14 cellular contexts compared by ENCODE assay signal in genomic region chr9:121233906-121234901, GRCh38. TPM values are rescaled to one million over a fixed set of nuclear protein-coding genes. Genes with fewer than 3 reads are reported as not detected.
DNase-seq lines count a peak whose midpoint lies in the region; ATAC-seq and TF ChIP-seq lines count a peak whose summit lies in the region.
"Had no signal": no experiment of that assay in that cellular context is flagged by ENCODE, and none has a peak within 500 bp of the region (broad histone marks: within the 10 kb centered on the region; RNA-seq: fewer than 3 reads in every experiment).

No MANE protein-coding gene starts in this region.

- H4K20me1 ChIP-seq in BLaER1 (no peaks in the 10 kb centered on the region), IMR-90 (ENCODE audit: insufficient read depth, low read length) (no peaks in the 10 kb centered on the region)

- peak; percentile 92 for ATAC-seq in IMR-90 (ENCODE audit: low read depth)
- ATAC-seq: body of pancreas, esophagus mucosa, GM12878 had no signal

- peaks cover 19% of the 10 kb centered on the region for H3K9me1 ChIP-seq in IMR-90 (ENCODE audit: insufficient read depth, low read length)

- no peak for TF ChIP-seq POLR2A in IMR-90 (IDR thresholded peaks at IDR 0.05; ENCODE audit: low read depth, low read length)

- no CpG with 5 or more reads among the region's 12 CpGs for WGBS in IMR-90 (ENCODE audit: extremely low coverage in 2 of 2, insufficient read length in 1 of 2), 2 experiments

- H2BK20ac ChIP-seq in IMR-90 (ENCODE audit: low read depth, low read length): peak overlapping the region; percentile 91

- peak overlapping the region; percentile 42; the same call in 1 of the 2 replicates for H3K18ac ChIP-seq in IMR-90 (ENCODE audit: low read depth, low read length)

- CTCF ChIA-PET in IMR-90 (lab: Yijun Ruan, JAX): interaction anchor here (0.9 to 2.5 kb wide), 5 partner anchors 19 to 85 kb away, joined by 3 to 8 read pairs (median 3); no protein-coding TSS in a partner anchor

- H2BK5ac ChIP-seq in IMR-90 (ENCODE audit: low read depth, low read length, poor library complexity, severe bottlenecking): peak overlapping the region; percentile 88

- H4K8ac ChIP-seq in IMR-90 (ENCODE audit: low read depth in 2 of 2, low read length in 2 of 2): peak overlapping the region; percentile 58 to 99

- H3K4ac ChIP-seq in IMR-90 (ENCODE audit: low read depth, low read length): peak overlapping the region; percentile 94

- H3K36me3 ChIP-seq in BLaER1 (no peaks in the 10 kb centered on the region), IMR-90 (ENCODE audit: control insufficient read depth, insufficient read depth, low read length) (no peaks in the 10 kb centered on the region)

- H3K14ac ChIP-seq in IMR-90 (replicated peaks; ENCODE audit: low read depth, low read length): peak overlapping the region; percentile 90

- peak overlapping the region; percentile 94 for H2BK120ac ChIP-seq in IMR-90 (ENCODE audit: low read depth, low read length)

- peaks cover 36% of the 10 kb centered on the region for H3K4me1 ChIP-seq in BLaER1
- H3K4me1 ChIP-seq in IMR-90 (ENCODE audit: control insufficient read depth, insufficient read depth, low read length): peaks cover 8% of the 10 kb centered on the region

- peaks cover 0 to 5% of the 10 kb centered on the region in 2 experiments; a peak in 1 of 4 replicates for H3K79me1 ChIP-seq in IMR-90 (ENCODE audit: low read depth in 1 of 2, low read length in 2 of 2)

- BruUV-seq in IMR-90 (replicated peaks; lab: Mats Ljungman, UMichigan): no TSS peak

- in situ Hi-C loops in IMR-90 (cut with MboI; ENCODE audit: low sequenced_read_pairs): no loop called here

- H2AK5ac ChIP-seq in IMR-90 (ENCODE audit: low read depth, low read length): peak overlapping the region; percentile 95

- H3K27ac Mint-ChIP-seq in activated naive CD8-positive, alpha-beta T cell treated with anti-CD3 and anti-CD28 coated beads for 36 hours: no peak overlapping the region
- H3K27ac Mint-ChIP-seq: stimulated activated naive CD8-positive, alpha-beta T cell treated with anti-CD3 and anti-CD28 coated beads, Interleukin-15, Interleukin-2, amounts not matched to agents 100 ng/mL and 50 ng/mL, for 24 hours had no signal

- peak overlapping the region; percentile 59 for H3K56ac ChIP-seq in IMR-90 (ENCODE audit: extremely low read depth, insufficient read depth, low read length)

- no peaks in the 10 kb centered on the region for H3K27me3 Mint-ChIP-seq in activated naive CD8-positive, alpha-beta T cell treated with anti-CD3 and anti-CD28 coated beads for 36 hours
- H3K27me3 Mint-ChIP-seq: stimulated activated naive CD8-positive, alpha-beta T cell treated with anti-CD3 and anti-CD28 coated beads, Interleukin-15, Interleukin-2, amounts not matched to agents 100 ng/mL and 50 ng/mL, for 24 hours had no signal

- peak overlapping the region; percentile 91 for H2AFZ ChIP-seq in IMR-90 (replicated peaks; ENCODE audit: low read length, poor library complexity)

- H2AK9ac ChIP-seq in IMR-90 (replicated peaks; ENCODE audit: low read depth, low read length, poor library complexity): peak overlapping the region; percentile 76

- DNase-seq in IMR-90 (peak; percentile 81), T1000 (lab: John Stamatoyannopoulos, UW) (peak; percentile 48), foreskin fibroblast (peak; percentile 65 to 75), NCI-H345 (lab: John Stamatoyannopoulos, UW) (no peak), GDM1 (lab: John Stamatoyannopoulos, UW) (no peak)
- DNase-seq in activated naive CD8-positive, alpha-beta T cell treated with anti-CD3 and anti-CD28 coated beads for 36 hours: no peak
- DNase-seq in activated effector memory CD4-positive, alpha-beta T cell treated with anti-CD3 and anti-CD28 coated beads, Interleukin-2, amount 50 U/mL, for 16 hours: no peak
- DNase-seq: stimulated activated CD4-positive, alpha-beta T cell treated with anti-CD3 and anti-CD28 coated beads, Interleukin-1b, Interleukin-23, amount 100 ng/mL, for 48 hours had no signal

- dilution Hi-C loops in IMR-90 (cut with HindIII; ENCODE audit: low sequenced_read_pairs, unreplicated experiment): no loop called here

- H3K9me3 Mint-ChIP-seq in activated naive CD8-positive, alpha-beta T cell treated with anti-CD3 and anti-CD28 coated beads for 36 hours: no peaks in the 10 kb centered on the region
- H3K9me3 Mint-ChIP-seq: stimulated activated naive CD8-positive, alpha-beta T cell treated with anti-CD3 and anti-CD28 coated beads, Interleukin-15, Interleukin-2, amounts not matched to agents 100 ng/mL and 50 ng/mL, for 24 hours had no signal

- H3K36me3 Mint-ChIP-seq in activated naive CD8-positive, alpha-beta T cell treated with anti-CD3 and anti-CD28 coated beads for 36 hours: peaks cover 5% of the 10 kb centered on the region

- peak overlapping the region; percentile 83; the same call in 1 of the 3 replicates for H2BK15ac ChIP-seq in IMR-90 (ENCODE audit: low read depth, low read length)

- H3K9me3 ChIP-seq in BLaER1 (no peaks in the 10 kb centered on the region), IMR-90 (ENCODE audit: control insufficient read depth, insufficient read depth, low read length) (no peaks in the 10 kb centered on the region)
- H3K9me3 ChIP-seq: body of pancreas had no signal

- peak overlapping the region; percentile 91 for H4K91ac ChIP-seq in IMR-90 (ENCODE audit: insufficient read depth, low read depth, low read length)

- no peak overlapping the region for H3K4me3 Mint-ChIP-seq in activated naive CD8-positive, alpha-beta T cell treated with anti-CD3 and anti-CD28 coated beads for 36 hours
- H3K4me3 Mint-ChIP-seq: stimulated activated naive CD8-positive, alpha-beta T cell treated with anti-CD3 and anti-CD28 coated beads, Interleukin-15, Interleukin-2, amounts not matched to agents 100 ng/mL and 50 ng/mL, for 24 hours had no signal

- POLR2A ChIA-PET in IMR-90 (lab: Charles Lee; ENCODE audit: unreplicated experiment): no interaction called here

- no peaks in the 10 kb centered on the region for H3K4me1 Mint-ChIP-seq in activated naive CD8-positive, alpha-beta T cell treated with anti-CD3 and anti-CD28 coated beads for 36 hours

- TF ChIP-seq CTCF in IMR-90 (conservative IDR thresholded peaks at IDR 0.05; ENCODE audit: low read depth, low read length) (no peak), foreskin fibroblast (IDR thresholded peaks at IDR 0.05; ENCODE audit: low read depth, low read length) (no peak)

- H3K9ac ChIP-seq in BLaER1 (no peak overlapping the region), IMR-90 (ENCODE audit: low read depth, low read length) (no peak overlapping the region)
- H3K9ac ChIP-seq: KMS-11 had no signal

- no peak for TF ChIP-seq RAD21 in IMR-90 (IDR thresholded peaks at IDR 0.05; ENCODE audit: low read length)

- H3K27me3 ChIP-seq in BLaER1 (no peaks in the 10 kb centered on the region), IMR-90 (ENCODE audit: control insufficient read depth, insufficient read depth, low read length) (no peaks in the 10 kb centered on the region)
- H3K27me3 ChIP-seq: body of pancreas had no signal

- peak overlapping the region; percentile 74 for H3K4me2 ChIP-seq in BLaER1
- H3K4me2 ChIP-seq in IMR-90 (ENCODE audit: low read depth, low read length): 0 out of 2 replicates have a peak overlapping the region, but pooled peaks have one; percentile 3
- H3K4me2 ChIP-seq: KMS-11 had no signal

- H3K27ac ChIP-seq in BLaER1 (no peak overlapping the region), IMR-90 (ENCODE audit: insufficient read depth, low read length) (peak overlapping the region; percentile 74)
- H3K27ac ChIP-seq: body of pancreas, KMS-11 had no signal

- H3K4me3 ChIP-seq in BLaER1 (no peak overlapping the region), IMR-90 (ENCODE audit: insufficient read depth, low read depth, low read length) (no peak overlapping the region), foreskin fibroblast (ENCODE audit: low read depth in 1 of 2, low read length in 2 of 2) (no peak overlapping the region)
- H3K4me3 ChIP-seq: body of pancreas, GM12878 had no signal

- peak overlapping the region; percentile 69 for H3K23ac ChIP-seq in IMR-90 (ENCODE audit: low read depth, low read length)

- intact Hi-C loops in IMR-90 (cut with micrococcal nuclease): no loop called here

- H4K5ac ChIP-seq in IMR-90 (ENCODE audit: low read depth, low read length): peak overlapping the region; percentile 24

TF ChIP-seq in IMR-90, 13 proteins besides CTCF, POLR2A, EP300 and RAD21:
- peak; percentile 93 for TF ChIP-seq CEBPB (IDR thresholded peaks at IDR 0.05; ENCODE audit: low read depth, low read length)
- TF ChIP-seq RCOR1 (IDR thresholded peaks at IDR 0.05; ENCODE audit: insufficient replicate concordance, low read length): no peak

RNA-seq across cellular contexts. Expression of gene RAB14, which starts 32.5 kb away (rescaled TPM):
- 20.1 and 36.1 TPM in 2 replicates for total RNA-seq in IMR-90 (2012; rRNA removed)
- 22.8 and 29.3 TPM in 2 replicates for polyA plus RNA-seq in IMR-90 (2012; rRNA removed)
- polyA plus RNA-seq in IMR-90 (2012; cell fraction: cytosol; rRNA removed): 4.7 and 8.9 TPM in 2 replicates
- polyA plus RNA-seq in IMR-90 (2012; cell fraction: nucleus; rRNA removed; ENCODE audit: low replicate concordance): 2.7 and 18.8 TPM in 2 replicates
- total RNA-seq in activated naive CD8-positive, alpha-beta T cell treated with anti-CD3 and anti-CD28 coated beads for 36 hours: 10 to 100 TPM; 58.4 to 61.0 TPM

RNA-seq across cellular contexts. Expression of gene GSN, which starts 33.8 kb away (rescaled TPM):
- total RNA-seq in IMR-90 (2012; rRNA removed): 461 and 547 TPM in 2 replicates
- 482 and 495 TPM in 2 replicates for polyA plus RNA-seq in IMR-90 (2012; rRNA removed)
- polyA plus RNA-seq in IMR-90 (2012; cell fraction: cytosol; rRNA removed): 396 and 740 TPM in 2 replicates
- polyA plus RNA-seq in IMR-90 (2012; cell fraction: nucleus; rRNA removed; ENCODE audit: low replicate concordance): 382 and 609 TPM in 2 replicates
- total RNA-seq in activated naive CD8-positive, alpha-beta T cell treated with anti-CD3 and anti-CD28 coated beads for 36 hours: 1 to 10 TPM; 1.7 to 1.8 TPM

Comparison
In these comparisons a context has a peak if more than half of its experiments do, and no peak if none do; other contexts are left out.
1. DNase-seq: peak in IMR-90 (single experiment), T1000 (single experiment) and foreskin fibroblast (2 of 2); none in NCI-H345 (single experiment), activated naive CD8-positive, alpha-beta T cell treated with anti-CD3 and anti-CD28 coated beads for 36 hours (single experiment), activated effector memory CD4-positive, alpha-beta T cell treated with anti-CD3 and anti-CD28 coated beads, Interleukin-2, amount 50 U/mL, for 16 hours (single experiment) and GDM1 (single experiment).
2. RNA of gene GSN, which starts 33.8 kb away (total RNA-seq): 461 to 547 TPM in IMR-90; 1.7 to 1.8 TPM in activated naive CD8-positive, alpha-beta T cell treated with anti-CD3 and anti-CD28 coated beads for 36 hours; every median in the first group is over 100 times any median in the second.